ENCODE assay signal across 34 cellular contexts in the genomic region with DNA sequence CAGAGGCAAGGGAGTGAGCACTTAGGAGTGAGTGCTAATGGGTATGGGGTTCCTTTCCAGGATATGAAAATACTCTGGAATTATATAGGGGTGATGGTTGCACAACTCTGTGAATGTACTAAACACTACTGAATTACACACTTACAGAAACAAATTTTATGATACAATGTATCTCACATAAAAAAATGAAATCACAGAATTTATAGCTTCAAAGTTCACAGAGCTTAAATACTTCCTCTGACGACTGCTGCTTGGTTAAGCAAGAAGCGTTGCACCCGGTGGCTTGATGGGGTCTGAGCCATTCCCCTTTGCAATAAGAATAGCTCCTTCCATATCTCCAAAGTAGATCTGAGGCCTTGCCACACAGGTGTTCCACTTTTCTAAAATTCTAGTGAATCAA.
"Had no signal": no experiment of that assay in that cellular context is flagged by ENCODE, and none has a peak within 500 bp of the region (broad histone marks: within the 10 kb centered on the region; RNA-seq: fewer than 3 reads in every experiment).

No MANE protein-coding gene starts in this region.

- H3K4me3 ChIP-seq: MG63 had no signal

- H3K27ac ChIP-seq: KMS-11 had no signal

- H3K27me3 ChIP-seq: MG63 had no signal

- DNase-seq: Karpas-422, Kasumi-1, MG63, MM.1S, MV-4-11, NCI-H1048, NCI-H1092, NCI-H1092 treated with DMSO at 0.1 percent for 48 hours, NCI-H1105, NCI-H1105 treated with DMSO at 0.1 percent for 48 hours, NCI-H1417, NCI-H1417 treated with DMSO at 0.1 percent for 48 hours, NCI-H1436, NCI-H1436 treated with DMSO at 0.1 percent for 48 hours, NCI-H146, NCI-H1694, NCI-H1694 treated with DMSO at 0.1 percent for 48 hours, NCI-H187, NCI-H187 treated with DMSO at 0.1 percent for 48 hours, NCI-H1930, NCI-H2029, NCI-H2029 treated with DMSO at 0.1 percent for 48 hours, NCI-H2081, NCI-H2081 treated with DMSO at 0.1 percent for 48 hours, NCI-H2107, NCI-H2171, NCI-H2171 treated with DMSO at 0.1 percent for 48 hours, NCI-H2227 treated with DMSO at 0.1 percent for 48 hours, NCI-H226, NCI-H345, NCI-H446, NCI-H446 treated with DMSO at 0.1 percent for 48 hours, NCI-H510A had no signal

- H3K36me3 ChIP-seq: MG63 had no signal

- H3K9me3 ChIP-seq: MG63 had no signal
